In genomic region chr4:184267673-184268573, GRCh38 we compare ENCODE assay signal across 7 cellular contexts. TPM values are rescaled to one million over a fixed set of nuclear protein-coding genes. Genes with fewer than 3 reads are reported as not detected.
DNase-seq lines count a peak whose midpoint lies in the region; ATAC-seq and TF ChIP-seq lines count a peak whose summit lies in the region.

No MANE protein-coding gene starts in this region.

- H3K79me2 ChIP-seq in osteoblast (ENCODE audit: insufficient read depth, low read length) = no peaks in the 10 kb centered on the region

- H3K4me2 ChIP-seq in osteoblast (ENCODE audit: insufficient read depth, low read length) = peak overlapping the region; percentile 83

- H3K9me3 ChIP-seq in osteoblast (ENCODE audit: low read depth, low read length) = no peaks in the 10 kb centered on the region

- H3K36me3 ChIP-seq in osteoblast (ENCODE audit: insufficient read depth, low read length) = no peaks in the 10 kb centered on the region

- no peaks in the 10 kb centered on the region for H3K27me3 ChIP-seq in osteoblast (ENCODE audit: insufficient read depth, low read length)

- ATAC-seq in GM18517 (IDR thresholded peaks at IDR 0.05; ENCODE audit: unreplicated experiment) (peak; percentile 79), HG02885 (IDR thresholded peaks at IDR 0.05; ENCODE audit: poor library complexity, unreplicated experiment) (peak; percentile 76)

- H4K20me1 ChIP-seq in osteoblast (ENCODE audit: insufficient read depth, low read length) = no peaks in the 10 kb centered on the region

- H3K4me3 ChIP-seq in epithelial cell of proximal tubule (ENCODE audit: low read depth, low read length) (peak overlapping the region; percentile 53), osteoblast (ENCODE audit: insufficient read depth, low read length) (peak overlapping the region; percentile 64)

- TF ChIP-seq CTCF in epithelial cell of proximal tubule (conservative IDR thresholded peaks at IDR 0.05; ENCODE audit: low read depth, low read length) (no peak), osteoblast (IDR thresholded peaks at IDR 0.05; ENCODE audit: extremely low read depth, low read depth, low read length) (no peak)

- peak; percentile 76 for DNase-seq in NCI-H748 (lab: John Stamatoyannopoulos, UW; ENCODE audit: unreplicated experiment)
- peak; percentile 20 to 44 for DNase-seq in activated CD8-positive, alpha-beta memory T cell treated with anti-CD3 and anti-CD28 coated beads for 4 hours (ENCODE audit: low read depth in 2 of 2)
- DNase-seq in epithelial cell of proximal tubule (ENCODE audit: low read depth) = peak; percentile 74
- DNase-seq in osteoblast (ENCODE audit: insufficient read length, low spot score, missing footprints) = peak; percentile 83
- no peak for DNase-seq in NCI-H128 (lab: John Stamatoyannopoulos, UW; ENCODE audit: unreplicated experiment)

- H2AFZ ChIP-seq in osteoblast (ENCODE audit: low read length) = peak overlapping the region; percentile 85

- H3K27ac ChIP-seq in osteoblast (ENCODE audit: low read depth, low read length) = peak overlapping the region; percentile 93

- peaks cover 38% of the 10 kb centered on the region for H3K4me1 ChIP-seq in osteoblast (ENCODE audit: insufficient read depth, low read length)

RNA-seq across cellular contexts. Expression of gene ENPP6, which starts 50.2 kb away (rescaled TPM):
- total RNA-seq in epithelial cell of proximal tubule (not detected in 2 replicates), osteoblast (under 0.01 TPM in 1 of 2 replicates, not detected in the other)
